Comparison of ENCODE assay signal across 24 cellular contexts in the genomic region with DNA sequence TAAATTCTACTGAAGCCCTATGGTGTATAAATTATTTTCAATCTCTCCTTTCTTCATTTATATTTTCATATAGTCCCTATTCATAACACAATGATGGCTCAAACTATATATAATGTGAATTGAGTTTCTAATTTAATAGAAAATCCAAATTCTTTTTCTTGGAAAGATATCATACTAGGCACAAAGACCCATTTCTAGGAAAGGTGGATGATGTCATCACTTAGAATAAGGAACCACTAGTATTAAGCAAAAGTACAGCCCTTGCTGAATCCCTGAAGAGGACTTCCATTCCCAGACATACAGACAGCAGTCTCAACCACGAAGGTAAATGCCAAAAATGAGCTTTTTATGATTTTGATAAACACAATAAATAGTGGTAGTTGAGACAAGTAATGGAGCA.
DNase-seq lines count a peak whose midpoint lies in the region; ATAC-seq, FAIRE-seq and TF ChIP-seq lines count a peak whose summit lies in the region.
"Had no signal": no experiment of that assay in that cellular context is flagged by ENCODE, and none has a peak within 500 bp of the region (broad histone marks: within the 10 kb centered on the region; RNA-seq: fewer than 3 reads in every experiment).

No MANE protein-coding gene starts in this region.

- peaks cover 34% of the 10 kb centered on the region for H3K36me3 Mint-ChIP-seq in astrocyte (ENCODE audit: low read depth, unreplicated experiment)
- peaks cover 75% of the 10 kb centered on the region for H3K36me3 Mint-ChIP-seq in mesothelial cell of epicardium
- H3K36me3 Mint-ChIP-seq: CD8-positive, alpha-beta memory T cell had no signal

- H3K9me3 ChIP-seq in cardiac muscle cell (ENCODE audit: low read depth) (no peaks in the 10 kb centered on the region), HEK293 (ENCODE audit: control insufficient read depth, insufficient read depth, low read depth, low read length) (no peaks in the 10 kb centered on the region; the same call in 1 of the 2 replicates), astrocyte (ENCODE audit: insufficient read depth, low read depth, low read length) (no peaks in the 10 kb centered on the region)
- H3K9me3 ChIP-seq: BLaER1 had no signal

- H3K4me1 Mint-ChIP-seq in astrocyte (ENCODE audit: low read depth, unreplicated experiment) (no peaks in the 10 kb centered on the region), mesothelial cell of epicardium (peaks cover 17% of the 10 kb centered on the region)
- H3K4me1 Mint-ChIP-seq: B cell; CD8-positive, alpha-beta memory T cell; GM23338; H9 had no signal

- H3K4me1 ChIP-seq in cardiac muscle cell (ENCODE audit: low read depth) (no peaks in the 10 kb centered on the region), HEK293 (ENCODE audit: control insufficient read depth, insufficient read depth, low read length) (no peaks in the 10 kb centered on the region), astrocyte (ENCODE audit: insufficient read depth, low read length) (no peaks in the 10 kb centered on the region)
- H3K4me1 ChIP-seq: BLaER1 had no signal

- DNase-seq in cardiac muscle cell (ENCODE audit: low read depth in 1 of 2, low spot score in 1 of 2) (no peak), Right ventricle myocardium superior (no peak), astrocyte (ENCODE audit: low read depth) (peak; percentile 4), mesothelial cell of epicardium (ENCODE audit: low spot score in 2 of 2, unreplicated experiment in 2 of 2) (no peak), CD1c-positive myeloid dendritic cell (ENCODE audit: extremely low spot score) (no peak), DMS 273 treated with DMSO at 0.1 percent for 48 hours (lab: John Stamatoyannopoulos, UW) (no peak)
- DNase-seq in activated T-cell treated with anti-CD3 and anti-CD28 coated beads, Interleukin-2, amount 50 U/mL, for 1 hour = no peak
- DNase-seq: CD4-positive, alpha-beta T cell; CD8-positive, alpha-beta memory T cell; DMS53; DMS79 treated with DMSO at 0.1 percent for 48 hours; GF-D8; H9; HFFc6 had no signal

- H2AFZ ChIP-seq in astrocyte (ENCODE audit: low read depth, low read length) = no peak overlapping the region
- H2AFZ ChIP-seq: GM23338 had no signal

- H3K9ac ChIP-seq in astrocyte (ENCODE audit: low read length) = no peak overlapping the region
- H3K9ac ChIP-seq: BLaER1 had no signal

- POLR2A ChIA-PET in HEK293 (lab: Yijun Ruan, JAX) = no interaction called here

- peak overlapping the region; percentile 82 for H3K27ac ChIP-seq in cardiac muscle cell
- no peak overlapping the region for H3K27ac ChIP-seq in HEK293 (ENCODE audit: extremely low read depth, low read depth, low read length)
- no peak overlapping the region for H3K27ac ChIP-seq in astrocyte (ENCODE audit: low read depth, low read length)
- H3K27ac ChIP-seq: 22Rv1, BLaER1, C4-2B had no signal

- H3K4me2 ChIP-seq in astrocyte (ENCODE audit: low read length) = no peak overlapping the region
- H3K4me2 ChIP-seq: BLaER1, GM23338 had no signal

- ATAC-seq in Right ventricle myocardium superior (ENCODE audit: poor library complexity) = no peak
- ATAC-seq: GM23338, HCT116 had no signal

- no peaks in the 10 kb centered on the region for H3K79me2 ChIP-seq in astrocyte (ENCODE audit: insufficient read depth, low read length)

- H3K4me3 ChIP-seq in cardiac muscle cell = no peak overlapping the region
- H3K4me3 ChIP-seq in HEK293 (ENCODE audit: low read depth, low read length) = no peak overlapping the region
- H3K4me3 ChIP-seq in astrocyte (ENCODE audit: insufficient read depth, low read depth, low read length) = no peak overlapping the region
- H3K4me3 ChIP-seq: BLaER1, GM23338 had no signal

- H3K36me3 ChIP-seq in cardiac muscle cell = peaks cover 92% of the 10 kb centered on the region
- H3K36me3 ChIP-seq in HEK293 (ENCODE audit: control insufficient read depth in 2 of 2, insufficient read depth in 1 of 2, low read length in 2 of 2) = peaks cover 51 to 65% of the 10 kb centered on the region in 2 experiments
- peaks cover 6% of the 10 kb centered on the region for H3K36me3 ChIP-seq in astrocyte (ENCODE audit: insufficient read depth, low read length)
- H3K36me3 ChIP-seq: BLaER1 had no signal

- H3K9me3 Mint-ChIP-seq in astrocyte (ENCODE audit: unreplicated experiment) (no peaks in the 10 kb centered on the region), mesothelial cell of epicardium (peaks cover 43% of the 10 kb centered on the region)
- H3K9me3 Mint-ChIP-seq: CD4-positive, alpha-beta T cell; GM23338 had no signal

- no peak for FAIRE-seq in astrocyte (lab: Jason Lieb, UNC)
- FAIRE-seq: A204.1, GM12891, GM18507 had no signal

- intact Hi-C loops in Right ventricle myocardium superior (cut with DNase I) = no loop called here

- no peak overlapping the region for H3K4me3 Mint-ChIP-seq in astrocyte (ENCODE audit: unreplicated experiment)
- H3K4me3 Mint-ChIP-seq in mesothelial cell of epicardium = no peak overlapping the region
- H3K4me3 Mint-ChIP-seq: B cell; CD4-positive, alpha-beta T cell; CD8-positive, alpha-beta memory T cell; GM23338; H9; HFFc6 had no signal

- no peak overlapping the region for H3K27ac Mint-ChIP-seq in astrocyte (ENCODE audit: unreplicated experiment)
- H3K27ac Mint-ChIP-seq in mesothelial cell of epicardium = peak overlapping the region; percentile 64
- H3K27ac Mint-ChIP-seq: B cell; CD4-positive, alpha-beta T cell; CD8-positive, alpha-beta memory T cell; GM23338; H9; HFFc6 had no signal

- TF ChIP-seq CTCF in cardiac muscle cell (IDR thresholded peaks at IDR 0.05; ENCODE audit: low read depth, low read length) (no peak), HEK293 (tag by site-specific recombination; IDR thresholded peaks at IDR 0.05) (no peak), astrocyte (IDR thresholded peaks at IDR 0.05; ENCODE audit: insufficient read depth, low read depth, low read length) (no peak), mesothelial cell of epicardium (IDR thresholded peaks at IDR 0.05; ENCODE audit: unreplicated experiment) (no peak)

- H3K27me3 ChIP-seq in cardiac muscle cell = no peaks in the 10 kb centered on the region
- H3K27me3 ChIP-seq in astrocyte (ENCODE audit: insufficient read depth, low read length) = no peaks in the 10 kb centered on the region
- H3K27me3 ChIP-seq: BLaER1 had no signal

- H3K27me3 Mint-ChIP-seq in astrocyte (ENCODE audit: low read depth, unreplicated experiment) (no peaks in the 10 kb centered on the region), mesothelial cell of epicardium (ENCODE audit: low read depth) (no peaks in the 10 kb centered on the region)
- H3K27me3 Mint-ChIP-seq: B cell; CD4-positive, alpha-beta T cell had no signal

- CTCF ChIA-PET in HEK293 (lab: Yijun Ruan, JAX) = interaction anchor here (0.6 to 0.7 kb wide), 2 partner anchors 166 to 450 kb away, joined by 3 read pairs; no protein-coding TSS in a partner anchor

- no peaks in the 10 kb centered on the region for H4K20me1 ChIP-seq in astrocyte (ENCODE audit: insufficient read depth, low read length)
- H4K20me1 ChIP-seq: BLaER1 had no signal

TF ChIP-seq in HEK293, 187 proteins besides CTCF, POLR2A, EP300 and RAD21:
- no peak for TF ChIP-seq YY2 (tag by site-specific recombination; IDR thresholded peaks at IDR 0.05)
- TF ChIP-seq, protein P1, sequence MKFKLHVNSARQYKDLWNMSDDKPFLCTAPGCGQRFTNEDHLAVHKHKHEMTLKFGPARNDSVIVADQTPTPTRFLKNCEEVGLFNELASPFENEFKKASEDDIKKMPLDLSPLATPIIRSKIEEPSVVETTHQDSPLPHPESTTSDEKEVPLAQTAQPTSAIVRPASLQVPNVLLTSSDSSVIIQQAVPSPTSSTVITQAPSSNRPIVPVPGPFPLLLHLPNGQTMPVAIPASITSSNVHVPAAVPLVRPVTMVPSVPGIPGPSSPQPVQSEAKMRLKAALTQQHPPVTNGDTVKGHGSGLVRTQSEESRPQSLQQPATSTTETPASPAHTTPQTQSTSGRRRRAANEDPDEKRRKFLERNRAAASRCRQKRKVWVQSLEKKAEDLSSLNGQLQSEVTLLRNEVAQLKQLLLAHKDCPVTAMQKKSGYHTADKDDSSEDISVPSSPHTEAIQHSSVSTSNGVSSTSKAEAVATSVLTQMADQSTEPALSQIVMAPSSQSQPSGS (tag by site-specific recombination; IDR thresholded peaks at IDR 0.05; ENCODE audit: low read depth) = 0 out of 2 replicates have a peak, but pooled peaks have one; percentile 38
